Comparison of ENCODE assay signal across 22 cellular contexts in the genomic region with DNA sequence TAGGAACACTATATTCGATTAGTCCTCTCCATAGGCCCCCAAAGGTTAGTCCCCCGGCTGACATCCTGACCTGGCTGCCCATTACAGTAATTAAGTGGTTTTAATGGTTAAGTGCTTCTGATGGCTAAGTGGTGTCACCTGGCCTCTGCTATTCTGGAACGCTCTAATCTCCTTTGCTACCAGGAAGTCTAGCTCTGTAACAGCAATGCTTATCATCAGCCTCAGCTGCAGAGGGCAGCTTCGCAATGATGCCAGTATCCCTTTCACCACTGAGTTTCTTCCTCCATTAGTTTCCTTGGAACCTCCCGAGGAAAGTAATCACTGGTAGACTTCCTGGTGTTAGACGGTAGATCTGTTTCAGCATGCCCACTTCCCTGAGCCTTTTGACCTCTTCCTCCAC.
"Had no signal": no experiment of that assay in that cellular context is flagged by ENCODE, and none has a peak within 500 bp of the region (broad histone marks: within the 10 kb centered on the region; RNA-seq: fewer than 3 reads in every experiment).

No MANE protein-coding gene starts in this region.

- H3K36me3 ChIP-seq: brain microvascular endothelial cell, colonic mucosa, ovary had no signal

- H3K36me3 Mint-ChIP-seq: immature natural killer cell; naive B cell; stimulated activated effector memory CD8-positive, alpha-beta T cell treated with anti-CD3 and anti-CD28 coated beads, Interleukin-12 subunit alpha, Interleukin-12 subunit beta, amount 100 ng/mL, for 72 hours had no signal

- H3K27ac Mint-ChIP-seq: immature natural killer cell; stimulated activated effector memory CD8-positive, alpha-beta T cell treated with anti-CD3 and anti-CD28 coated beads, Interleukin-12 subunit alpha, Interleukin-12 subunit beta, amount 100 ng/mL, for 72 hours; T-helper 2 cell treated with Interferon-gamma antibody and Interleukin-4, amounts not matched to agents 5 μg/mL and 100 μg/mL, for 36 hours had no signal

- H3K9me3 ChIP-seq: colonic mucosa, mucosa of descending colon, ovary, testis had no signal

- H3K4me1 ChIP-seq: colonic mucosa, testis had no signal

- H3K4me3 Mint-ChIP-seq: central memory CD8-positive, alpha-beta T cell; immature natural killer cell; naive B cell; stimulated activated effector memory CD8-positive, alpha-beta T cell treated with anti-CD3 and anti-CD28 coated beads, Interleukin-12 subunit alpha, Interleukin-12 subunit beta, amount 100 ng/mL, for 72 hours; T-helper 2 cell treated with Interferon-gamma antibody and Interleukin-4, amounts not matched to agents 5 μg/mL and 100 μg/mL, for 36 hours had no signal

- ATAC-seq: activated CD4-positive, CD25-positive, alpha-beta regulatory T cell treated with anti-CD3 and anti-CD28 coated beads, Interleukin-2, amount 50 U/mL, for 24 hours; mucosa of descending colon; sciatic nerve; stimulated activated effector memory CD8-positive, alpha-beta T cell treated with anti-CD3 and anti-CD28 coated beads, Interleukin-12 subunit alpha, Interleukin-12 subunit beta, amount 100 ng/mL, for 72 hours had no signal

- H3K4me1 Mint-ChIP-seq: central memory CD8-positive, alpha-beta T cell; immature natural killer cell; naive B cell; stimulated activated effector memory CD8-positive, alpha-beta T cell treated with anti-CD3 and anti-CD28 coated beads, Interleukin-12 subunit alpha, Interleukin-12 subunit beta, amount 100 ng/mL, for 72 hours had no signal

- H3K4me3 ChIP-seq: colonic mucosa, mucosa of descending colon, ovary, testis had no signal

- DNase-seq: activated CD8-positive, alpha-beta memory T cell treated with anti-CD3 and anti-CD28 coated beads for 24 hours; activated CD8-positive, alpha-beta memory T cell treated with anti-CD3 and anti-CD28 coated beads, Interleukin-2, amount 50 U/mL, for 48 hours; activated effector memory CD4-positive, alpha-beta T cell treated with Interleukin-2 at 50 U/mL for 16 hours; activated naive CD4-positive, alpha-beta T cell treated with anti-CD3 and anti-CD28 coated beads, Interleukin-2, amount 50 U/mL, for 16 hours; activated T-cell treated with anti-CD3 and anti-CD28 coated beads, Interleukin-2, amount 50 U/mL, for 48 hours; aorta; brain microvascular endothelial cell; colonic mucosa; foreskin melanocyte; head of caudate nucleus; immature natural killer cell; mesenchymal stem cell; mucosa of descending colon; naive B cell; ovary; stimulated activated CD4-positive, alpha-beta T cell treated with anti-CD3 and anti-CD28 coated beads, Interleukin-4, amount 100 ng/mL, for 24 hours; testis had no signal

- H3K9me3 Mint-ChIP-seq: central memory CD8-positive, alpha-beta T cell; immature natural killer cell; stimulated activated effector memory CD8-positive, alpha-beta T cell treated with anti-CD3 and anti-CD28 coated beads, Interleukin-12 subunit alpha, Interleukin-12 subunit beta, amount 100 ng/mL, for 72 hours; T-helper 2 cell treated with Interferon-gamma antibody and Interleukin-4, amounts not matched to agents 5 μg/mL and 100 μg/mL, for 36 hours had no signal

- H3K27me3 ChIP-seq: brain microvascular endothelial cell, colonic mucosa, ovary, testis had no signal

- H3K27ac ChIP-seq: brain microvascular endothelial cell, colonic mucosa, ovary, testis had no signal
